In the genomic region with DNA sequence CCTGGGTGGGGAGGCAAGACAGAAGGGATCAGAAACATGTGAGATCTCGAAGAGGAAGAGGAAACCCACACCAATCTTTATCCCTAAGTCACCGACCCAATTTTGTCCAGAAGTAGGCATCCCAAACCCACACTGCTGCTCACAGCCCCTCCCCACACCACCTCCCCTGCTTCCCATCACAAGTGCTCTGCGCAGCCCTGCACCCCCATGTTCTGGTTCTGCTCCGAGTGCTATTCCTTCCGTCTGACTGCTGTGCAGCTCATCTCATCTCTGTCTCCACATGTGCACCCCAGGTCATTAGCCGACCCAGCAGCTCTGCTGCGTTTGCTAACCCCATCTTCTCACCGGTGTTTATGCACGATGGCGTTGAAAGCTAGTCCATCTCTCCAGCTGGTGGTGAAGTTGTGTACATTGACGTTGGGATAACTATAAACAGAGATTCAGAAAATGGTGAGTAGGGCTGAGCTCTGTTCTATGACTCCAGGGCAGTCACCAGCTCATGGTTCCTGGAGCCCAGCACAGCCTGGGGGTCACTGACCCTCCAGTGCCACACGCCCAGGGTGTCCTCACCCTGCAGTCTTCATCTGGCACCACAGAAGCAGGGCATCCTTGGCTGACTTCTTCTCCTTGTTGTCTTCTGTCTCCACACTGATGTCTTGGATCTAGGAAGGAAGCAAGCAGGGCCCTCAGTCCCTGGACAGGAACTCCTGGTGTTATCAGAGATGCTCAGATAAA, we compare ENCODE assay signal across 22 cellular contexts. TPM values are rescaled to one million over a fixed set of nuclear protein-coding genes. Genes with fewer than 3 reads are reported as not detected.
"Had no signal": no experiment of that assay in that cellular context is flagged by ENCODE, and none has a peak within 500 bp of the region (broad histone marks: within the 10 kb centered on the region; RNA-seq: fewer than 3 reads in every experiment).

No MANE protein-coding gene starts in this region.

- H3K27ac ChIP-seq: foreskin keratinocyte, hepatocyte, left ventricle myocardium inferior, psoas muscle, right atrium auricular region, tibial nerve, uterus had no signal

- H3K36me3 Mint-ChIP-seq: activated naive CD8-positive, alpha-beta T cell treated with anti-CD3 and anti-CD28 coated beads for 36 hours; immature natural killer cell; naive thymus-derived CD8-positive, alpha-beta T cell had no signal

- H3K4me1 Mint-ChIP-seq: activated naive CD8-positive, alpha-beta T cell treated with anti-CD3 and anti-CD28 coated beads for 36 hours; immature natural killer cell; naive thymus-derived CD8-positive, alpha-beta T cell had no signal

- ATAC-seq: activated T-cell treated with anti-CD3 and anti-CD28 coated beads, Interleukin-2, amount 50 U/mL, for 4 hours; foreskin keratinocyte; naive thymus-derived CD8-positive, alpha-beta T cell; psoas muscle; WTC11 had no signal

- H3K27me3 ChIP-seq: foreskin keratinocyte, hepatocyte, right atrium auricular region, uterus had no signal

- H3K27ac Mint-ChIP-seq: activated naive CD8-positive, alpha-beta T cell treated with anti-CD3 and anti-CD28 coated beads for 36 hours; immature natural killer cell; mesothelial cell of epicardium; naive thymus-derived CD8-positive, alpha-beta T cell; stimulated activated naive CD8-positive, alpha-beta T cell treated with anti-CD3 and anti-CD28 coated beads, Interleukin-15, Interleukin-2, amounts not matched to agents 100 ng/mL and 50 ng/mL, for 24 hours; WTC11 had no signal

- H3K4me3 Mint-ChIP-seq: activated naive CD8-positive, alpha-beta T cell treated with anti-CD3 and anti-CD28 coated beads for 36 hours; activated T-cell treated with anti-CD3 and anti-CD28 coated beads, Interleukin-2, amount 50 U/mL, for 4 hours; immature natural killer cell; mesothelial cell of epicardium; naive thymus-derived CD8-positive, alpha-beta T cell; stimulated activated naive CD8-positive, alpha-beta T cell treated with anti-CD3 and anti-CD28 coated beads, Interleukin-15, Interleukin-2, amounts not matched to agents 100 ng/mL and 50 ng/mL, for 24 hours; WTC11 had no signal

- H3K9me3 Mint-ChIP-seq: activated naive CD8-positive, alpha-beta T cell treated with anti-CD3 and anti-CD28 coated beads for 36 hours; activated T-cell treated with anti-CD3 and anti-CD28 coated beads, Interleukin-2, amount 50 U/mL, for 4 hours; mesothelial cell of epicardium; naive thymus-derived CD8-positive, alpha-beta T cell; stimulated activated naive CD8-positive, alpha-beta T cell treated with anti-CD3 and anti-CD28 coated beads, Interleukin-15, Interleukin-2, amounts not matched to agents 100 ng/mL and 50 ng/mL, for 24 hours; WTC11 had no signal

- H3K4me3 ChIP-seq: hepatocyte, left ventricle myocardium inferior, psoas muscle, right atrium auricular region, tibial nerve, uterus had no signal

- H3K36me3 ChIP-seq: left ventricle myocardium inferior, right atrium auricular region, uterus had no signal

- H3K4me1 ChIP-seq: foreskin keratinocyte, left ventricle myocardium inferior, psoas muscle, right atrium auricular region, tibial nerve, uterus had no signal

- DNase-seq: activated CD4-positive, alpha-beta T cell treated with anti-CD3 and anti-CD28 coated beads, Interleukin-2, amount 50 U/mL, for 4 hours; activated CD8-positive, alpha-beta memory T cell treated with anti-CD3 and anti-CD28 coated beads, Interleukin-2, amount 50 U/mL, for 48 hours; activated naive CD4-positive, alpha-beta T cell treated with Interleukin-2 at 50 U/mL for 16 hours; activated naive CD8-positive, alpha-beta T cell treated with anti-CD3 and anti-CD28 coated beads for 36 hours; activated T-cell treated with anti-CD3 and anti-CD28 coated beads, Interleukin-2, amount 50 U/mL, for 4 hours; cortex of kidney; foreskin keratinocyte; immature natural killer cell; kidney glomerular epithelial cell; left ventricle myocardium inferior; mammary epithelial cell; naive thymus-derived CD8-positive, alpha-beta T cell; stimulated activated CD4-positive, alpha-beta T cell treated with anti-CD3 and anti-CD28 coated beads, Interleukin-4, amount 100 ng/mL, for 24 hours; substantia nigra; uterus had no signal

- H3K9me3 ChIP-seq: left ventricle myocardium inferior, psoas muscle, right atrium auricular region, tibial nerve, uterus had no signal

RNA-seq across cellular contexts. Expression of gene SPTBN2, which starts 15.1 kb away (rescaled TPM):
- polyA plus RNA-seq: immature natural killer cell had no signal
